Comparison of ENCODE assay signal across 9 cellular contexts in genomic region chr3:127970966-127971592, GRCh38. TPM values are rescaled to one million over a fixed set of nuclear protein-coding genes. Genes with fewer than 3 reads are reported as not detected.
DNase-seq lines count a peak whose midpoint lies in the region; ATAC-seq, FAIRE-seq and TF ChIP-seq lines count a peak whose summit lies in the region.
"Had no signal": no experiment of that assay in that cellular context is flagged by ENCODE, and none has a peak within 500 bp of the region (broad histone marks: within the 10 kb centered on the region; RNA-seq: fewer than 3 reads in every experiment).

No MANE protein-coding gene starts in this region.

- H3K14ac ChIP-seq in H1 (ENCODE audit: insufficient read length), result no peak overlapping the region

- H3K23me2 ChIP-seq in H1 (ENCODE audit: low read depth, low read length), result no peaks in the 10 kb centered on the region

- H3K27me3 ChIP-seq in PC-9 (ENCODE audit: insufficient read depth, low read depth) (no peaks in the 10 kb centered on the region), H1 (replicated peaks in 1 of 4; ENCODE audit: control insufficient read depth in 3 of 4, extremely low read depth in 1 of 4, insufficient read depth in 3 of 4, low read length in 3 of 4) (peaks cover 0 to 1% (median 0%) of the 10 kb centered on the region in 4 experiments; a peak in 2 of 7 replicates)

- no peak overlapping the region for H3K4ac ChIP-seq in H1 (replicated peaks; ENCODE audit: insufficient read length, low read depth, low read length)

- no peak overlapping the region for H2AFZ ChIP-seq in PC-9
- 0 out of 2 replicates have a peak overlapping the region, but pooled peaks have one; percentile 28 for H2AFZ ChIP-seq in H1 (ENCODE audit: low read length)

- BruUV-seq in PC-9 (replicated peaks; lab: Mats Ljungman, UMichigan), result no TSS peak

- ATAC-seq in natural killer cell (peak in 1 of 3 donors; percentile 45), HG02840 (IDR thresholded peaks at IDR 0.05; ENCODE audit: low FRiP score, unreplicated experiment) (no peak)
- no peak for ATAC-seq in natural killer cell treated with Interleukin-12 subunit alpha and Interleukin-12 subunit beta and Interleukin-15 and Interleukin-18, amount 100 ng/mL, for 72 hours

- no peak overlapping the region for H3K23ac ChIP-seq in H1 (ENCODE audit: insufficient read length)

- no peak for TF ChIP-seq POLR2A in H1 (IDR thresholded peaks at IDR 0.05; ENCODE audit: control extremely low read depth in 1 of 2, low read depth in 2 of 2, low read length in 2 of 2)

- no peak overlapping the region for H3K4me2 ChIP-seq in PC-9
- H3K4me2 ChIP-seq in H1 (ENCODE audit: insufficient read depth in 1 of 2, low read depth in 2 of 2, low read length in 2 of 2), result no peak overlapping the region

- DNase-seq in natural killer cell, result no peak
- DNase-seq in natural killer cell treated with Interleukin-12 subunit alpha and Interleukin-12 subunit beta and Interleukin-15 and Interleukin-18, amount 100 ng/mL, for 72 hours (ENCODE audit: low spot score), result no peak
- peak; percentile 56 to 59 for DNase-seq in PC-9
- no peak for DNase-seq in H1 (ENCODE audit: low read depth in 1 of 2, low spot score in 2 of 2)
- peak; percentile 79 for DNase-seq in medulla oblongata (ENCODE audit: extremely low spot score)
- DNase-seq in GF-D8 (lab: John Stamatoyannopoulos, UW), result no peak
- DNase-seq: activated naive CD8-positive, alpha-beta T cell treated with anti-CD3 and anti-CD28 coated beads, Interleukin-2, amount 10 ng/mL, durations not matched to agents 7 days and 5 days had no signal

- peak; percentile 79 to 85 for TF ChIP-seq RAD21 in H1 (IDR thresholded peaks at IDR 0.05 in 1 of 2, conservative IDR thresholded peaks at IDR 0.05 in 1 of 2; ENCODE audit: low read depth in 2 of 2, low read length in 2 of 2)

- no peaks in the 10 kb centered on the region for H3F3A ChIP-seq in PC-9 (ENCODE audit: insufficient read depth, low read depth)

- no peak overlapping the region for H3K18ac ChIP-seq in H1 (ENCODE audit: extremely low read depth, low read length)

- H3K36me3 ChIP-seq in PC-9 (ENCODE audit: low read depth), result no peaks in the 10 kb centered on the region
- H3K36me3 ChIP-seq in H1 (ENCODE audit: control insufficient read depth in 2 of 4, insufficient read depth in 4 of 4, low read length in 3 of 4), result no peaks in the 10 kb centered on the region

- POLR2A ChIA-PET in PC-9 (lab: Charles Lee; ENCODE audit: unreplicated experiment), result no interaction called here
- POLR2A ChIA-PET in H1 (lab: Charles Lee; ENCODE audit: partially characterized antibody), result no interaction called here

- H4K20me1 ChIP-seq in PC-9 (ENCODE audit: insufficient read depth) (no peaks in the 10 kb centered on the region), H1 (replicated peaks in 1 of 2; ENCODE audit: control insufficient read depth in 1 of 2, insufficient read depth in 2 of 2, low read length in 2 of 2) (no peaks in the 10 kb centered on the region)

- no peaks in the 10 kb centered on the region for H3K4me1 Mint-ChIP-seq in natural killer cell
- no peaks in the 10 kb centered on the region for H3K4me1 Mint-ChIP-seq in natural killer cell treated with Interleukin-12 subunit alpha and Interleukin-12 subunit beta and Interleukin-15 and Interleukin-18, amount 100 ng/mL, for 72 hours (ENCODE audit: low read depth in 2 of 2)
- H3K4me1 Mint-ChIP-seq: activated naive CD8-positive, alpha-beta T cell treated with anti-CD3 and anti-CD28 coated beads, Interleukin-2, amount 10 ng/mL, durations not matched to agents 7 days and 5 days had no signal

- no peaks in the 10 kb centered on the region for H3K4me1 ChIP-seq in PC-9 (replicated peaks; ENCODE audit: insufficient read depth)
- no peaks in the 10 kb centered on the region for H3K4me1 ChIP-seq in H1 (replicated peaks in 1 of 4; ENCODE audit: control insufficient read depth in 3 of 4, insufficient read depth in 4 of 4, low read length in 3 of 4)

- peaks cover 16 to 30% of the 10 kb centered on the region in 2 donors for H3K27me3 Mint-ChIP-seq in natural killer cell (ENCODE audit: low read depth in 2 of 2)
- peaks cover 27 to 43% of the 10 kb centered on the region in 2 donors for H3K27me3 Mint-ChIP-seq in natural killer cell treated with Interleukin-12 subunit alpha and Interleukin-12 subunit beta and Interleukin-15 and Interleukin-18, amount 100 ng/mL, for 72 hours

- H2BK12ac ChIP-seq in H1 (ENCODE audit: low read depth, low read length), result no peak overlapping the region

- intact Hi-C loops in natural killer cell (cut with micrococcal nuclease) (loop anchor here (2.0 kb wide), 1 partner anchor 396 kb away; no protein-coding TSS in a partner anchor), PC-9 (cut with micrococcal nuclease; ENCODE audit: unreplicated experiment) (loop anchor here (1.0 to 5.0 kb wide), 3 partner anchors 280 to 394 kb away; no protein-coding TSS in a partner anchor)

- peak; percentile 87 for FAIRE-seq in H1 (lab: Jason Lieb, UNC)

- no peaks in the 10 kb centered on the region for H3K9me2 ChIP-seq in PC-9 (ENCODE audit: insufficient read depth)

- H2BK20ac ChIP-seq in H1 (ENCODE audit: low read length), result no peak overlapping the region

- WGBS in H1 (ENCODE audit: extremely low coverage in 1 of 2, insufficient coverage in 1 of 2, insufficient read length in 1 of 2, insufficient replicate concordance in 2 of 2, low coverage in 1 of 2, low lambda C conversion rate in 2 of 2, missing lambda C conversion rate in 1 of 2), 2 experiments, result 61% methylated on average over 4 of the region's 4 CpGs; no CpG with 5 or more reads in 1 of the 2 experiments

- no peak overlapping the region for H3K27ac Mint-ChIP-seq in natural killer cell
- no peak overlapping the region for H3K27ac Mint-ChIP-seq in natural killer cell treated with Interleukin-12 subunit alpha and Interleukin-12 subunit beta and Interleukin-15 and Interleukin-18, amount 100 ng/mL, for 72 hours
- H3K27ac Mint-ChIP-seq: activated naive CD8-positive, alpha-beta T cell treated with anti-CD3 and anti-CD28 coated beads, Interleukin-2, amount 10 ng/mL, durations not matched to agents 7 days and 5 days had no signal

- H2BK5ac ChIP-seq in H1 (ENCODE audit: low read depth, low read length), result no peak overlapping the region

- no peak for TF ChIP-seq EP300 in H1 (IDR thresholded peaks at IDR 0.05; ENCODE audit: borderline replicate concordance in 1 of 2, low read depth in 2 of 2, low read length in 2 of 2)

- no peak overlapping the region for H3K9ac ChIP-seq in H1 (replicated peaks in 1 of 4; ENCODE audit: extremely low read depth in 1 of 4, low read depth in 3 of 4, low read length in 3 of 4)

- CTCF ChIA-PET in PC-9 (lab: Charles Lee) (no interaction called here), H1 (lab: Charles Lee; ENCODE audit: partially characterized antibody) (interaction anchor here (0.5 to 2.3 kb wide), 21 partner anchors 8 to 334 kb away, joined by 3 to 19 read pairs (median 3); no protein-coding TSS in a partner anchor)

- H3K9me3 ChIP-seq in PC-9 (ENCODE audit: insufficient read depth, low read depth), result no peaks in the 10 kb centered on the region
- H3K9me3 ChIP-seq in H1 (ENCODE audit: insufficient read depth in 2 of 2, low read depth in 1 of 2, low read length in 1 of 2), result no peaks in the 10 kb centered on the region

- no peak overlapping the region for H3K56ac ChIP-seq in H1 (replicated peaks; ENCODE audit: insufficient read length, low read depth, low read length)

- H4K5ac ChIP-seq in H1 (ENCODE audit: insufficient read length, low read depth, low read length), result no peak overlapping the region

- H4K8ac ChIP-seq in H1 (ENCODE audit: extremely low read depth, insufficient read depth, low read length), result no peak overlapping the region

- TF ChIP-seq CTCF in natural killer cell (IDR thresholded peaks at IDR 0.05) (peak; percentile 4), LNCAP (IDR thresholded peaks at IDR 0.05) (peak; percentile 76), PC-9 (conservative IDR thresholded peaks at IDR 0.05) (peak; percentile 81), H1 (IDR thresholded peaks at IDR 0.05; ENCODE audit: control extremely low read depth in 1 of 3, insufficient read depth in 1 of 3, low read depth in 1 of 3, low read length in 3 of 3) (peak in 2 of 3 experiments; percentile 76 to 87; a peak in 3 of 4 replicates)

- no peaks in the 10 kb centered on the region for H3K36me3 Mint-ChIP-seq in natural killer cell
- no peaks in the 10 kb centered on the region for H3K36me3 Mint-ChIP-seq in natural killer cell treated with Interleukin-12 subunit alpha and Interleukin-12 subunit beta and Interleukin-15 and Interleukin-18, amount 100 ng/mL, for 72 hours
- H3K36me3 Mint-ChIP-seq: activated naive CD8-positive, alpha-beta T cell treated with anti-CD3 and anti-CD28 coated beads, Interleukin-2, amount 10 ng/mL, durations not matched to agents 7 days and 5 days had no signal

- no peaks in the 10 kb centered on the region for H3K79me2 ChIP-seq in PC-9 (ENCODE audit: low read depth)
- no peaks in the 10 kb centered on the region for H3K79me2 ChIP-seq in H1 (ENCODE audit: control insufficient read depth in 1 of 2, insufficient read depth in 2 of 2, low read length in 2 of 2)

- no peaks in the 10 kb centered on the region for H3K9me3 Mint-ChIP-seq in natural killer cell
- no peaks in the 10 kb centered on the region for H3K9me3 Mint-ChIP-seq in natural killer cell treated with Interleukin-12 subunit alpha and Interleukin-12 subunit beta and Interleukin-15 and Interleukin-18, amount 100 ng/mL, for 72 hours
- H3K9me3 Mint-ChIP-seq: activated naive CD8-positive, alpha-beta T cell treated with anti-CD3 and anti-CD28 coated beads, Interleukin-2, amount 10 ng/mL, durations not matched to agents 7 days and 5 days had no signal

- no peak overlapping the region for H2BK120ac ChIP-seq in H1 (replicated peaks; ENCODE audit: low read depth, low read length)

- H3K27ac ChIP-seq in PC-9 (no peak overlapping the region), H1 (ENCODE audit: low read depth, low read length) (no peak overlapping the region)

- H4K91ac ChIP-seq in H1 (replicated peaks; ENCODE audit: insufficient read length, low read length), result no peak overlapping the region

- H2BK15ac ChIP-seq in H1 (ENCODE audit: low read length), result no peak overlapping the region

- H3K4me3 ChIP-seq in PC-9 (no peak overlapping the region), H1 (ENCODE audit: extremely low read depth in 1 of 4, insufficient read depth in 2 of 4, low read depth in 3 of 4, low read length in 4 of 4) (no peak overlapping the region)

- H2AK5ac ChIP-seq in H1 (ENCODE audit: low read depth, low read length), result no peak overlapping the region

- no peak overlapping the region for H3K4me3 Mint-ChIP-seq in natural killer cell
- no peak overlapping the region for H3K4me3 Mint-ChIP-seq in natural killer cell treated with Interleukin-12 subunit alpha and Interleukin-12 subunit beta and Interleukin-15 and Interleukin-18, amount 100 ng/mL, for 72 hours
- H3K4me3 Mint-ChIP-seq: activated naive CD8-positive, alpha-beta T cell treated with anti-CD3 and anti-CD28 coated beads, Interleukin-2, amount 10 ng/mL, durations not matched to agents 7 days and 5 days had no signal

- no peaks in the 10 kb centered on the region for H3K79me1 ChIP-seq in H1 (ENCODE audit: low read depth, low read length)

RNA-seq across cellular contexts. Expression of gene KBTBD12, which starts 56.0 kb away (rescaled TPM):
- total RNA-seq in natural killer cell (under 1 TPM in 1 of 3 donors, not detected in 2; 0.12 TPM), PC-9 (2021) (0.80 and 1.1 TPM in 2 replicates)
- not detected for total RNA-seq in natural killer cell treated with Interleukin-12 subunit alpha and Interleukin-12 subunit beta and Interleukin-15 and Interleukin-18, amount 100 ng/mL, for 72 hours
- total RNA-seq in H1 (2021; fragmentation: NEBNext Ultra II Directional; extraction: Animal tissue kit (Norgen Biotek cat#: 25700)), result 0.17 and 0.63 TPM in 2 replicates
- 0.20 and 0.33 TPM in 2 replicates for polyA plus RNA-seq in H1 (2011; rRNA removed)
- 0.35 TPM for polyA plus RNA-seq in H1 (2011; cell fraction: cytosol; rRNA removed)
- 0.16 TPM for polyA plus RNA-seq in H1 (2011; cell fraction: nucleus; rRNA removed)
- polyA plus RNA-seq in H1 (2012, experiment 1 of 2), result 0.20 to 0.29 TPM (median 0.25 TPM) in 4 replicates
- polyA plus RNA-seq in H1 (2012, experiment 2 of 2), result not detected
- polyA plus RNA-seq in H1 (2013, experiment 1 of 2), result 0.20 TPM
- 0.11 TPM for polyA plus RNA-seq in H1 (2013, experiment 2 of 2)
- polyA minus RNA-seq in H1 (2011; rRNA and poly(A)+ RNA removed), result 0.46 and 0.76 TPM in 2 replicates
- 0.73 TPM for polyA minus RNA-seq in H1 (2011; cell fraction: cytosol; rRNA and poly(A)+ RNA removed)
- 3.0 TPM for polyA minus RNA-seq in H1 (2011; cell fraction: nucleus; rRNA and poly(A)+ RNA removed)
- total RNA-seq: activated naive CD8-positive, alpha-beta T cell treated with anti-CD3 and anti-CD28 coated beads, Interleukin-2, amount 10 ng/mL, durations not matched to agents 7 days and 5 days had no signal

Comparison
In these comparisons a context has a peak if more than half of its experiments do, and no peak if none do; other contexts are left out.
1. DNase-seq: peak in PC-9 (2 of 2) and medulla oblongata (single experiment); none in natural killer cell (single experiment), natural killer cell treated with Interleukin-12 subunit alpha and Interleukin-12 subunit beta and Interleukin-15 and Interleukin-18, amount 100 ng/mL, for 72 hours (single experiment), H1 (0 of 2) and GF-D8 (single experiment).
2. CTCF ChIP-seq: peak in every context shown above with its lines; median percentile 82 in H1; 81 in PC-9; 76 in LNCAP; 4 in natural killer cell.